10 cellular contexts compared by ENCODE assay signal in genomic region chr15:34610388-34610787, GRCh38. TPM values are rescaled to one million over a fixed set of nuclear protein-coding genes. Genes with fewer than 3 reads are reported as not detected.
DNase-seq lines count a peak whose midpoint lies in the region; ATAC-seq and TF ChIP-seq lines count a peak whose summit lies in the region.
"Had no signal": no experiment of that assay in that cellular context is flagged by ENCODE, and none has a peak within 500 bp of the region (broad histone marks: within the 10 kb centered on the region; RNA-seq: fewer than 3 reads in every experiment).

No MANE protein-coding gene starts in this region.

- H3K4me3 Mint-ChIP-seq in Caco-2 (ENCODE audit: unreplicated experiment) (no peak overlapping the region), WTC11 (no peak overlapping the region)

- ATAC-seq in WTC11 (peak; percentile 36; the same call in 1 of the 2 replicates), HG02642 (IDR thresholded peaks at IDR 0.05; ENCODE audit: poor library complexity, unreplicated experiment) (no peak), GM18520 (IDR thresholded peaks at IDR 0.05; ENCODE audit: unreplicated experiment) (no peak), omental fat pad (ENCODE audit: low FRiP score) (no peak)

- H3K27me3 Mint-ChIP-seq in Caco-2 (ENCODE audit: insufficient read depth, unreplicated experiment) (peaks cover 26% of the 10 kb centered on the region), WTC11 (ENCODE audit: low read depth) (no peaks in the 10 kb centered on the region; the same call in 1 of the 2 replicates)

- H3K36me3 Mint-ChIP-seq in Caco-2 (ENCODE audit: insufficient read depth, unreplicated experiment) (no peaks in the 10 kb centered on the region), WTC11 (no peaks in the 10 kb centered on the region)

- intact Hi-C loops in Caco-2 (cut with micrococcal nuclease; ENCODE audit: unreplicated experiment): no loop called here

- POLR2A ChIA-PET in Caco-2 (lab: Charles Lee) (no interaction called here), WTC11 (lab: Charles Lee) (no interaction called here)

- BruUV-seq in Caco-2 (replicated peaks; lab: Mats Ljungman, UMichigan): no TSS peak

- H3K9me3 Mint-ChIP-seq in Caco-2 (ENCODE audit: unreplicated experiment): no peaks in the 10 kb centered on the region
- no peaks in the 10 kb centered on the region for H3K9me3 Mint-ChIP-seq in WTC11

- no peak overlapping the region for H3K4me3 ChIP-seq in Caco-2 (ENCODE audit: low read depth, low read length)
- H3K4me3 ChIP-seq: heart left ventricle had no signal

- CTCF ChIA-PET in Caco-2 (lab: Charles Lee) (no interaction called here), WTC11 (lab: Charles Lee) (interaction anchor here (0.6 to 2.1 kb wide), 15 partner anchors 9 to 548 kb away, joined by 3 to 10 read pairs (median 3); no protein-coding TSS in a partner anchor)

- H3K27ac Mint-ChIP-seq in Caco-2 (ENCODE audit: unreplicated experiment) (no peak overlapping the region), WTC11 (no peak overlapping the region)

- no peaks in the 10 kb centered on the region for H3K36me3 ChIP-seq in Caco-2 (ENCODE audit: control insufficient read depth, insufficient read depth, low read length)
- H3K36me3 ChIP-seq: heart left ventricle had no signal

- no peaks in the 10 kb centered on the region for H3K4me1 ChIP-seq in Caco-2

- TF ChIP-seq CTCF in Caco-2 (IDR thresholded peaks at IDR 0.05; ENCODE audit: insufficient read depth in 1 of 2, low read depth in 1 of 2, low read length in 1 of 2, severe bottlenecking in 1 of 2, unreplicated experiment in 1 of 2) (peak; percentile 29 to 30), WTC11 (IDR thresholded peaks at IDR 0.05) (no peak), omental fat pad (IDR thresholded peaks at IDR 0.05) (no peak)

- H3K4me1 Mint-ChIP-seq in Caco-2 (ENCODE audit: low read depth, unreplicated experiment) (no peaks in the 10 kb centered on the region), WTC11 (peaks cover 4% of the 10 kb centered on the region)

- H3K9me3 ChIP-seq in Caco-2: no peaks in the 10 kb centered on the region
- H3K9me3 ChIP-seq: heart left ventricle had no signal

- no peaks in the 10 kb centered on the region for H3K27me3 ChIP-seq in Caco-2 (replicated peaks; ENCODE audit: control insufficient read depth, insufficient read depth, low read length)

- no peak for DNase-seq in Caco-2
- peak; percentile 34 for DNase-seq in HCEC 1CT
- no peak for DNase-seq in WTC11 (ENCODE audit: low spot score)
- DNase-seq in kidney glomerular epithelial cell (lab: John Stamatoyannopoulos, UW): peak; percentile 1
- no peak for DNase-seq in KG1 (lab: John Stamatoyannopoulos, UW)
- DNase-seq in omental fat pad (ENCODE audit: low spot score): no peak
- DNase-seq: activated CD8-positive, alpha-beta memory T cell treated with anti-CD3 and anti-CD28 coated beads for 24 hours; heart left ventricle had no signal

TF ChIP-seq in WTC11, 78 proteins besides CTCF, POLR2A, EP300 and RAD21:
- TF ChIP-seq ETV6 (CRISPR knock-in tag; IDR thresholded peaks at IDR 0.05) (no peak), MXD4 (CRISPR knock-in tag; IDR thresholded peaks at IDR 0.05; ENCODE audit: borderline replicate concordance) (no peak), OVOL2 (CRISPR knock-in tag; IDR thresholded peaks at IDR 0.05; ENCODE audit: borderline replicate concordance) (no peak), ZNF232 (CRISPR knock-in tag; IDR thresholded peaks at IDR 0.05) (no peak), ZNF416 (CRISPR knock-in tag; IDR thresholded peaks at IDR 0.05) (no peak), GTF2I (CRISPR knock-in tag; conservative IDR thresholded peaks at IDR 0.05) (no peak), ZBTB21 (CRISPR knock-in tag; IDR thresholded peaks at IDR 0.05; ENCODE audit: borderline replicate concordance) (no peak)
- TF ChIP-seq, protein P1, sequence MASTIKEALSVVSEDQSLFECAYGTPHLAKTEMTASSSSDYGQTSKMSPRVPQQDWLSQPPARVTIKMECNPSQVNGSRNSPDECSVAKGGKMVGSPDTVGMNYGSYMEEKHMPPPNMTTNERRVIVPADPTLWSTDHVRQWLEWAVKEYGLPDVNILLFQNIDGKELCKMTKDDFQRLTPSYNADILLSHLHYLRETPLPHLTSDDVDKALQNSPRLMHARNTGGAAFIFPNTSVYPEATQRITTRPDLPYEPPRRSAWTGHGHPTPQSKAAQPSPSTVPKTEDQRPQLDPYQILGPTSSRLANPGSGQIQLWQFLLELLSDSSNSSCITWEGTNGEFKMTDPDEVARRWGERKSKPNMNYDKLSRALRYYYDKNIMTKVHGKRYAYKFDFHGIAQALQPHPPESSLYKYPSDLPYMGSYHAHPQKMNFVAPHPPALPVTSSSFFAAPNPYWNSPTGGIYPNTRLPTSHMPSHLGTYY (CRISPR knock-in tag; IDR thresholded peaks at IDR 0.05): no peak
- TF ChIP-seq, protein P2, sequence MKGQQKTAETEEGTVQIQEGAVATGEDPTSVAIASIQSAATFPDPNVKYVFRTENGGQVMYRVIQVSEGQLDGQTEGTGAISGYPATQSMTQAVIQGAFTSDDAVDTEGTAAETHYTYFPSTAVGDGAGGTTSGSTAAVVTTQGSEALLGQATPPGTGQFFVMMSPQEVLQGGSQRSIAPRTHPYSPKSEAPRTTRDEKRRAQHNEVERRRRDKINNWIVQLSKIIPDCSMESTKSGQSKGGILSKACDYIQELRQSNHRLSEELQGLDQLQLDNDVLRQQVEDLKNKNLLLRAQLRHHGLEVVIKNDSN (CRISPR knock-in tag; IDR thresholded peaks at IDR 0.05): no peak

RNA-seq across cellular contexts. Expression of gene GOLGA8B, which starts 26.9 kb away (rescaled TPM):
- 52.3 and 68.2 TPM in 2 replicates for total RNA-seq in Caco-2 (2022)
- 29.0 to 40.1 TPM (median 38.3 TPM) in 3 replicates for total RNA-seq in WTC11 (2021)
- 100 to 1,000 TPM in 1 of 4 donors, 10 to 100 TPM in 3; 59.3 to 120 (median 86.5) TPM for total RNA-seq in omental fat pad

Comparison
In these comparisons a context has a peak if more than half of its experiments do, and no peak if none do; other contexts are left out.
1. DNase-seq: peak in HCEC 1CT (single experiment) and kidney glomerular epithelial cell (single experiment); none in Caco-2 (0 of 2), WTC11 (single experiment), KG1 (single experiment) and omental fat pad (single experiment).
2. CTCF ChIP-seq: peak in Caco-2 (2 of 2); none in WTC11 (single experiment) and omental fat pad (0 of 3).